ENCODE assay signal across 8 cellular contexts in genomic region chr3:148379763-148380162, GRCh38.
DNase-seq lines count a peak whose midpoint lies in the region; ATAC-seq and TF ChIP-seq lines count a peak whose summit lies in the region.

No MANE protein-coding gene starts in this region.

- intact Hi-C loops in dorsolateral prefrontal cortex (cut with DNase I): loop anchor here in 1 of 2 donors (5.0 kb wide), 1 partner anchor 568 kb away; no protein-coding TSS in a partner anchor

- H3K27me3 ChIP-seq in BJ (ENCODE audit: control insufficient read depth, insufficient read depth, low read length) (no peaks in the 10 kb centered on the region), dorsolateral prefrontal cortex (no peaks in the 10 kb centered on the region)

- POLR2A ChIA-PET in BJ (lab: Charles Lee): no interaction called here

- no peaks in the 10 kb centered on the region for H3K36me3 Mint-ChIP-seq in nephron progenitor cell (ENCODE audit: low read depth)

- no peaks in the 10 kb centered on the region for H3K27me3 Mint-ChIP-seq in nephron progenitor cell (ENCODE audit: low read depth, poor library complexity)

- CTCF ChIA-PET in BJ (lab: Yijun Ruan, JAX): interaction anchor here (0.9 to 2.9 kb wide), 12 partner anchors 12 to 573 kb away, joined by 3 to 30 read pairs (median 6); no protein-coding TSS in a partner anchor

- peak; percentile 92 for ATAC-seq in GM18907 (IDR thresholded peaks at IDR 0.05; ENCODE audit: unreplicated experiment)
- peak; percentile 86 for ATAC-seq in HG03095 (IDR thresholded peaks at IDR 0.05; ENCODE audit: unreplicated experiment)

- DNase-seq in BJ (ENCODE audit: low read depth) (no peak), NCI-H526 treated with DMSO at 0.1 percent for 48 hours (lab: John Stamatoyannopoulos, UW) (peak; percentile 76), dorsolateral prefrontal cortex (no peak), nephron progenitor cell (peak; percentile 6), GF-D8 (lab: John Stamatoyannopoulos, UW) (no peak)
- no peak for DNase-seq in activated CD4-positive, CD25-positive, alpha-beta regulatory T cell treated with anti-CD3 and anti-CD28 coated beads, Interleukin-2, amount 50 U/mL, for 72 hours

- no peak overlapping the region for H3K4me3 Mint-ChIP-seq in nephron progenitor cell

- no peaks in the 10 kb centered on the region for H3K36me3 ChIP-seq in BJ (ENCODE audit: control insufficient read depth, insufficient read depth, low read length)

- H3K27ac ChIP-seq in dorsolateral prefrontal cortex: no peak overlapping the region

- H3K4me1 Mint-ChIP-seq in nephron progenitor cell: no peaks in the 10 kb centered on the region

- no peaks in the 10 kb centered on the region for H3K9me3 Mint-ChIP-seq in nephron progenitor cell

- no peak overlapping the region for H3K27ac Mint-ChIP-seq in nephron progenitor cell

- H3K4me3 ChIP-seq in BJ (ENCODE audit: low read depth, low read length): no peak overlapping the region
- H3K4me3 ChIP-seq in dorsolateral prefrontal cortex: no peak overlapping the region

- TF ChIP-seq CTCF in BJ (IDR thresholded peaks at IDR 0.05; ENCODE audit: insufficient read depth, low read depth, low read length) (peak; percentile 46), dorsolateral prefrontal cortex (IDR thresholded peaks at IDR 0.05 in 54 of 56, conservative IDR thresholded peaks at IDR 0.05 in 2 of 56; ENCODE audit: low read depth in 1 of 56, partially characterized antibody in 56 of 56) (peak in 52 of 56 donors; percentile 19 to 72 (median 44)), nephron progenitor cell (IDR thresholded peaks at IDR 0.05) (peak; percentile 50)

Comparison
In these comparisons a context has a peak if more than half of its experiments do, and no peak if none do; other contexts are left out.
1. DNase-seq: peak in NCI-H526 treated with DMSO at 0.1 percent for 48 hours (single experiment) and nephron progenitor cell (single experiment); none in BJ (single experiment), dorsolateral prefrontal cortex (0 of 10), GF-D8 (single experiment) and activated CD4-positive, CD25-positive, alpha-beta regulatory T cell treated with anti-CD3 and anti-CD28 coated beads, Interleukin-2, amount 50 U/mL, for 72 hours (single experiment).
2. Peak in every context shown above with its lines, with median percentiles within 50 percentile points of each other: CTCF ChIP-seq.